ENCODE assay signal across 10 cellular contexts in genomic region chr3:31004025-31004678, GRCh38.
DNase-seq lines count a peak whose midpoint lies in the region; ATAC-seq and TF ChIP-seq lines count a peak whose summit lies in the region.
"Had no signal": no experiment of that assay in that cellular context is flagged by ENCODE, and none has a peak within 500 bp of the region (broad histone marks: within the 10 kb centered on the region; RNA-seq: fewer than 3 reads in every experiment).

No MANE protein-coding gene starts in this region.

- in situ Hi-C loops in astrocyte of the spinal cord (cut with HindIII; ENCODE audit: low sequenced_read_pairs) (no loop called here), GM13977 (cut with MboI; ENCODE audit: low pct_unique_long_range_greater_than_20kb, low sequenced_read_pairs, unreplicated experiment) (no loop called here)

- DNase-seq in NCI-H2171 treated with DMSO at 0.1 percent for 48 hours (lab: John Stamatoyannopoulos, UW) (peak; percentile 21), NCI-H2171 (lab: John Stamatoyannopoulos, UW) (no peak), astrocyte of the spinal cord (ENCODE audit: low read depth, low spot score) (peak; percentile 93), renal cortical epithelial cell (ENCODE audit: low read depth) (peak; percentile 95), coronary artery (ENCODE audit: low spot score) (no peak), GM13977 (ENCODE audit: low spot score) (no peak)
- DNase-seq: activated CD4-positive, alpha-beta T cell treated with anti-CD3 and anti-CD28 coated beads, Interleukin-2, amount 10 ng/mL, durations not matched to agents 7 days and 5 days had no signal

- H3K27ac ChIP-seq in coronary artery = peak overlapping the region in 1 of 2 donors; percentile 15
- H3K27ac ChIP-seq: 22Rv1 had no signal

- TF ChIP-seq CTCF in astrocyte of the spinal cord (IDR thresholded peaks at IDR 0.05; ENCODE audit: low read depth, low read length) = no peak
- no peak for TF ChIP-seq CTCF in coronary artery (IDR thresholded peaks at IDR 0.05)
- TF ChIP-seq CTCF in GM13977 (IDR thresholded peaks at IDR 0.05; ENCODE audit: extremely low read depth, insufficient read depth, missing control alignments) = no peak

- no peak overlapping the region for H3K4me3 ChIP-seq in astrocyte of the spinal cord (ENCODE audit: low read depth, low read length)
- H3K4me3 ChIP-seq in coronary artery = no peak overlapping the region

- peak; percentile 78 for ATAC-seq in HG03066 (IDR thresholded peaks at IDR 0.05; ENCODE audit: low read depth, unreplicated experiment)
- ATAC-seq in GM21717 (IDR thresholded peaks at IDR 0.05; ENCODE audit: unreplicated experiment) = no peak

Comparison
In these comparisons a context has a peak if more than half of its experiments do, and no peak if none do; other contexts are left out.
1. DNase-seq: peak in NCI-H2171 treated with DMSO at 0.1 percent for 48 hours (single experiment), astrocyte of the spinal cord (single experiment) and renal cortical epithelial cell (single experiment); none in NCI-H2171 (single experiment), coronary artery (single experiment) and GM13977 (single experiment).